1 cellular context compared by ENCODE assay signal in genomic region chr3:71784914-71785593, GRCh38.
TF ChIP-seq lines count a peak whose summit lies in the region.

A gene with protein sequence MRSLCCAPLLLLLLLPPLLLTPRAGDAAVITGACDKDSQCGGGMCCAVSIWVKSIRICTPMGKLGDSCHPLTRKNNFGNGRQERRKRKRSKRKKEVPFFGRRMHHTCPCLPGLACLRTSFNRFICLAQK (minus strand): TSS chr3:71785148. CDS start chr3:71785052, 96 bp downstream.

TF ChIP-seq in SK-N-SH, 30 proteins besides CTCF, POLR2A, EP300 and RAD21 (continued from another document):
- no peak for TF ChIP-seq REST (IDR thresholded peaks at IDR 0.05; ENCODE audit: low read depth, low read length)
- TF ChIP-seq TAF1 (IDR thresholded peaks at IDR 0.05; ENCODE audit: borderline replicate concordance, low read depth, low read length), result no peak
- no peak for TF ChIP-seq JUND (IDR thresholded peaks at IDR 0.05)
- TF ChIP-seq MAX (IDR thresholded peaks at IDR 0.05; ENCODE audit: low read depth), result no peak
- no peak for TF ChIP-seq EZH2phosphoT487 (IDR thresholded peaks at IDR 0.05; ENCODE audit: borderline replicate concordance, low read depth)
- TF ChIP-seq SMC3 (IDR thresholded peaks at IDR 0.05; ENCODE audit: low read depth, low read length), result no peak
- TF ChIP-seq YY1 (IDR thresholded peaks at IDR 0.05; ENCODE audit: low read depth), result no peak
- no peak for TF ChIP-seq FOXM1 (IDR thresholded peaks at IDR 0.05; ENCODE audit: low read depth)
- no peak for TF ChIP-seq GABPA (IDR thresholded peaks at IDR 0.05; ENCODE audit: low read depth)
